1 cellular context compared by ENCODE assay signal in genomic region chr21:31545036-31545435, GRCh38.
TF ChIP-seq lines count a peak whose summit lies in the region.

No MANE protein-coding gene starts in this region.

TF ChIP-seq in WTC11, 78 proteins besides CTCF, POLR2A, EP300 and RAD21 (continued from another document):
- TF ChIP-seq FOXP4 (CRISPR knock-in tag; IDR thresholded peaks at IDR 0.05) = no peak
